Comparison of ENCODE assay signal across 21 cellular contexts in the genomic region with DNA sequence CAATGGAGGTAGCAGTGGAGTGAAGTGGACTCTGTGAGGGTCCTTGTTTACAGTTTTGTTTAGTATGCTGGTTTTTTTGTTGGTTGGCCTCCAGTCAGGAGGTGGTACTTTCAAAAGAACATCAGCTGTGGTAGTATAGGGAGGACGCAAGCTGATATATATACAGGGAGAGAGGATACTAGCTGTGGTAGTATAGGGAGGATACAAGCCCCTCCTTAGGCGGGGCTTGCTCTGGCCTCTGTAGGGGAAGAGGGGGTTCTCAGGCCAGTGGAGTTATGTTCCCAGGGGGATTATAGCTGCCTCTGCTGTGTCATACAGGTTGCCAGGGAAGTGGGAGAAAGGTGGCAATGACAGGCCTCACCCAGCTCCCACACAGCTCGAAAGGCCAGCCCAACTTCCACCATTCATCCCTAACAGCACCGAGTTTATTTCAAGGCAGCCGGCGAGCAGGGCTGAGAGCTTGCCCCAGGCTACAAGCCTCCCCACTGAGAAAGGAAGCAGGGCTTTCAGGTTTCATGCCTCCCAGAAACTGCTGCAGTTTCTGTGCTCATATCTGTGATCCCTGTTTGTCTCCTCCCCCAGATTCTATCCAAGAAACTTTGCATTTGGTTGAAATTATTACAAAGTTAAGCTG. TPM values are rescaled to one million over a fixed set of nuclear protein-coding genes. Genes with fewer than 3 reads are reported as not detected.
DNase-seq lines count a peak whose midpoint lies in the region; ATAC-seq, FAIRE-seq and TF ChIP-seq lines count a peak whose summit lies in the region.
"Had no signal": no experiment of that assay in that cellular context is flagged by ENCODE, and none has a peak within 500 bp of the region (broad histone marks: within the 10 kb centered on the region; RNA-seq: fewer than 3 reads in every experiment).

No MANE protein-coding gene starts in this region.

- H3K4me3 ChIP-seq in H1 (ENCODE audit: extremely low read depth in 1 of 4, insufficient read depth in 2 of 4, low read depth in 3 of 4, low read length in 4 of 4): no peak overlapping the region
- H3K4me3 ChIP-seq in neuronal stem cell (ENCODE audit: low read length in 2 of 2): no peak overlapping the region
- H3K4me3 ChIP-seq: Peyer's patch had no signal

- CTCF ChIA-PET in H1 (lab: Charles Lee; ENCODE audit: partially characterized antibody): interaction anchor here (0.6 to 1.2 kb wide), 3 partner anchors 22 to 882 kb away, joined by 3 read pairs; no protein-coding TSS in a partner anchor
- CTCF ChIA-PET in activated naive CD4-positive, alpha-beta T cell treated with anti-CD3 and anti-CD28 coated beads, Interleukin-2, amount 10 ng/mL, durations not matched to agents 7 days and 5 days (lab: Charles Lee): interaction anchor here (1.1 kb wide), 1 partner anchor 22 kb away, joined by 3 read pairs; no protein-coding TSS in a partner anchor

- POLR2A ChIA-PET in H1 (lab: Charles Lee; ENCODE audit: partially characterized antibody): no interaction called here

- H2AK5ac ChIP-seq in H1 (ENCODE audit: low read depth, low read length) (no peak overlapping the region), neuronal stem cell (ENCODE audit: low read depth, low read length) (no peak overlapping the region)

- no peak for FAIRE-seq in H1 (lab: Jason Lieb, UNC)
- FAIRE-seq: D721Med, GM18507 had no signal

- WGBS in H1 (ENCODE audit: extremely low coverage in 1 of 2, insufficient coverage in 1 of 2, insufficient read length in 1 of 2, insufficient replicate concordance in 2 of 2, low coverage in 1 of 2, low lambda C conversion rate in 2 of 2, missing lambda C conversion rate in 1 of 2), 2 experiments: 72% methylated on average over 6 of the region's 6 CpGs; no CpG with 5 or more reads in 1 of the 2 experiments
- WGBS in neuronal stem cell (ENCODE audit: extremely low coverage in 2 of 2, insufficient read length in 2 of 2, insufficient replicate concordance in 1 of 2), 2 donors: no CpG with 5 or more reads among the region's 6 CpGs

- H3K9ac ChIP-seq in H1 (replicated peaks in 1 of 4; ENCODE audit: extremely low read depth in 1 of 4, low read depth in 3 of 4, low read length in 3 of 4) (no peak overlapping the region), neuronal stem cell (ENCODE audit: low read depth, low read length, poor library complexity) (no peak overlapping the region)
- H3K9ac ChIP-seq: KMS-11 had no signal

- H3K14ac ChIP-seq in H1 (ENCODE audit: insufficient read length) (no peak overlapping the region), neuronal stem cell (ENCODE audit: low read length) (no peak overlapping the region)

- peak; percentile 16 for DNase-seq in H4 (ENCODE audit: low spot score)
- DNase-seq in NCI-H226: peak; percentile 60
- no peak for DNase-seq in H1 (ENCODE audit: low read depth in 1 of 2, low spot score in 2 of 2)
- no peak for DNase-seq in neuronal stem cell (ENCODE audit: low spot score)
- DNase-seq in NCI-H2227 (lab: John Stamatoyannopoulos, UW; ENCODE audit: unreplicated experiment): no peak
- no peak for DNase-seq in activated naive CD4-positive, alpha-beta T cell treated with anti-CD3 and anti-CD28 coated beads, Interleukin-2, amount 10 ng/mL, durations not matched to agents 7 days and 5 days
- no peak for DNase-seq in ACHN
- DNase-seq: BE2C; CD8-positive, alpha-beta T cell; NCI-H1417; NCI-H2029 treated with DMSO at 0.1 percent for 48 hours; NCI-H2227 treated with DMSO at 0.1 percent for 48 hours; Peyer's patch; SHP77 treated with DMSO at 0.1 percent for 48 hours had no signal

- no peak for ATAC-seq in HG03442 (IDR thresholded peaks at IDR 0.05; ENCODE audit: unreplicated experiment)
- ATAC-seq: CD8-positive, alpha-beta T cell had no signal

- H3K27me3 ChIP-seq in H1 (replicated peaks in 1 of 4; ENCODE audit: control insufficient read depth in 3 of 4, extremely low read depth in 1 of 4, insufficient read depth in 3 of 4, low read length in 3 of 4): no peaks in the 10 kb centered on the region
- H3K27me3 ChIP-seq in neuronal stem cell (ENCODE audit: control insufficient read depth in 3 of 3, insufficient read depth in 3 of 3, low read depth in 1 of 3, low read length in 3 of 3): no peaks in the 10 kb centered on the region
- H3K27me3 ChIP-seq: BE2C, Peyer's patch had no signal

- peak overlapping the region; percentile 89 for H2AFZ ChIP-seq in H1 (ENCODE audit: low read length)
- H2AFZ ChIP-seq in neuronal stem cell (ENCODE audit: low read length): peak overlapping the region; percentile 20

- H2BK5ac ChIP-seq in H1 (ENCODE audit: low read depth, low read length) (no peak overlapping the region; the same call in 1 of the 2 replicates), neuronal stem cell (ENCODE audit: low read length) (no peak overlapping the region)

- no peaks in the 10 kb centered on the region for H3K23me2 ChIP-seq in H1 (ENCODE audit: low read depth, low read length)

- H2BK12ac ChIP-seq in H1 (ENCODE audit: low read depth, low read length) (0 out of 2 replicates have a peak overlapping the region, but pooled peaks have one; percentile 17), neuronal stem cell (ENCODE audit: low read length) (no peak overlapping the region)

- H4K5ac ChIP-seq in H1 (ENCODE audit: insufficient read length, low read depth, low read length): no peak overlapping the region

- H3K27me3 Mint-ChIP-seq in activated naive CD4-positive, alpha-beta T cell treated with anti-CD3 and anti-CD28 coated beads, Interleukin-2, amount 10 ng/mL, durations not matched to agents 7 days and 5 days: peaks cover 9% of the 10 kb centered on the region

- no peak overlapping the region for H4K8ac ChIP-seq in H1 (ENCODE audit: extremely low read depth, insufficient read depth, low read length)
- no peak overlapping the region for H4K8ac ChIP-seq in neuronal stem cell (ENCODE audit: low read depth, low read length)

- H3K9me3 ChIP-seq in H1 (ENCODE audit: insufficient read depth in 2 of 2, low read depth in 1 of 2, low read length in 1 of 2) (no peaks in the 10 kb centered on the region), neuronal stem cell (replicated peaks in 1 of 2; ENCODE audit: control insufficient read depth in 2 of 2, insufficient read depth in 1 of 2, low read depth in 1 of 2, low read length in 2 of 2) (no peaks in the 10 kb centered on the region)
- H3K9me3 ChIP-seq: BE2C, Peyer's patch had no signal

- in situ Hi-C loops in ACHN (cut with HindIII; ENCODE audit: low pct_ligation_motif_present, low pct_unique_long_range_greater_than_20kb, low sequenced_read_pairs): no loop called here

- H2BK20ac ChIP-seq in H1 (ENCODE audit: low read length): no peak overlapping the region; the same call in 1 of the 2 replicates

- TF ChIP-seq RAD21 in H1 (IDR thresholded peaks at IDR 0.05 in 1 of 2, conservative IDR thresholded peaks at IDR 0.05 in 1 of 2; ENCODE audit: low read depth in 2 of 2, low read length in 2 of 2): no peak

- H3K4ac ChIP-seq in H1 (replicated peaks; ENCODE audit: insufficient read length, low read depth, low read length) (no peak overlapping the region), neuronal stem cell (ENCODE audit: low read length) (no peak overlapping the region)

- no peak overlapping the region for H3K4me3 Mint-ChIP-seq in activated naive CD4-positive, alpha-beta T cell treated with anti-CD3 and anti-CD28 coated beads, Interleukin-2, amount 10 ng/mL, durations not matched to agents 7 days and 5 days
- H3K4me3 Mint-ChIP-seq: CD8-positive, alpha-beta T cell; T-helper 2 cell treated with Interferon-gamma antibody and Interleukin-4, amounts not matched to agents 5 μg/mL and 100 μg/mL, for 36 hours had no signal

- H3K36me3 Mint-ChIP-seq in activated naive CD4-positive, alpha-beta T cell treated with anti-CD3 and anti-CD28 coated beads, Interleukin-2, amount 10 ng/mL, durations not matched to agents 7 days and 5 days: no peaks in the 10 kb centered on the region
- H3K36me3 Mint-ChIP-seq: CD8-positive, alpha-beta T cell had no signal

- H4K91ac ChIP-seq in H1 (replicated peaks; ENCODE audit: insufficient read length, low read length) (no peak overlapping the region), neuronal stem cell (ENCODE audit: low read depth, low read length, poor library complexity) (no peak overlapping the region)

- H3K27ac Mint-ChIP-seq in activated naive CD4-positive, alpha-beta T cell treated with anti-CD3 and anti-CD28 coated beads, Interleukin-2, amount 10 ng/mL, durations not matched to agents 7 days and 5 days: no peak overlapping the region
- H3K27ac Mint-ChIP-seq: CD8-positive, alpha-beta T cell; T-helper 2 cell treated with Interferon-gamma antibody and Interleukin-4, amounts not matched to agents 5 μg/mL and 100 μg/mL, for 36 hours had no signal

- no peak for TF ChIP-seq POLR2A in H1 (IDR thresholded peaks at IDR 0.05; ENCODE audit: control extremely low read depth in 1 of 2, low read depth in 2 of 2, low read length in 2 of 2)

- no peak overlapping the region for H3K56ac ChIP-seq in H1 (replicated peaks; ENCODE audit: insufficient read length, low read depth, low read length)

- no peaks in the 10 kb centered on the region for H4K20me1 ChIP-seq in H1 (replicated peaks in 1 of 2; ENCODE audit: control insufficient read depth in 1 of 2, insufficient read depth in 2 of 2, low read length in 2 of 2)

- H3K23ac ChIP-seq in H1 (ENCODE audit: insufficient read length) (no peak overlapping the region), neuronal stem cell (ENCODE audit: low read depth, low read length, poor library complexity) (no peak overlapping the region)

- H3K9me3 Mint-ChIP-seq in activated naive CD4-positive, alpha-beta T cell treated with anti-CD3 and anti-CD28 coated beads, Interleukin-2, amount 10 ng/mL, durations not matched to agents 7 days and 5 days: no peaks in the 10 kb centered on the region
- H3K9me3 Mint-ChIP-seq: CD8-positive, alpha-beta T cell; T-helper 2 cell treated with Interferon-gamma antibody and Interleukin-4, amounts not matched to agents 5 μg/mL and 100 μg/mL, for 36 hours had no signal

- no peak for TF ChIP-seq EP300 in H1 (IDR thresholded peaks at IDR 0.05; ENCODE audit: borderline replicate concordance in 1 of 2, low read depth in 2 of 2, low read length in 2 of 2)

- H3K79me1 ChIP-seq in H1 (ENCODE audit: low read depth, low read length) (no peaks in the 10 kb centered on the region), neuronal stem cell (ENCODE audit: low read depth, low read length) (no peaks in the 10 kb centered on the region)

- H3K4me2 ChIP-seq in H1 (ENCODE audit: insufficient read depth in 1 of 2, low read depth in 2 of 2, low read length in 2 of 2) (no peak overlapping the region; a peak in 1 of 4 replicates), neuronal stem cell (ENCODE audit: insufficient read depth, low read length, poor library complexity, severe bottlenecking) (no peak overlapping the region)
- H3K4me2 ChIP-seq: KMS-11 had no signal

- no peak overlapping the region for H2BK120ac ChIP-seq in H1 (replicated peaks; ENCODE audit: low read depth, low read length)
- no peak overlapping the region for H2BK120ac ChIP-seq in neuronal stem cell (ENCODE audit: low read depth, low read length)

- H3K18ac ChIP-seq in H1 (ENCODE audit: extremely low read depth, low read length) (no peak overlapping the region; the same call in 1 of the 2 replicates), neuronal stem cell (ENCODE audit: low read length) (no peak overlapping the region)

- no peak for TF ChIP-seq CTCF in H1 (IDR thresholded peaks at IDR 0.05; ENCODE audit: control extremely low read depth in 1 of 3, insufficient read depth in 1 of 3, low read depth in 1 of 3, low read length in 3 of 3)

- H2BK15ac ChIP-seq in H1 (ENCODE audit: low read length): no peak overlapping the region; the same call in 1 of the 2 replicates
- H2BK15ac ChIP-seq in neuronal stem cell (ENCODE audit: low read length): no peak overlapping the region

- H3K36me3 ChIP-seq in H1 (ENCODE audit: control insufficient read depth in 2 of 4, insufficient read depth in 4 of 4, low read length in 3 of 4) (no peaks in the 10 kb centered on the region), neuronal stem cell (replicated peaks in 1 of 2; ENCODE audit: control insufficient read depth in 2 of 2, insufficient read depth in 2 of 2, low read length in 2 of 2) (no peaks in the 10 kb centered on the region)
- H3K36me3 ChIP-seq: BE2C, Peyer's patch had no signal

- H3K4me1 ChIP-seq in H1 (replicated peaks in 1 of 4; ENCODE audit: control insufficient read depth in 3 of 4, insufficient read depth in 4 of 4, low read length in 3 of 4) (no peaks in the 10 kb centered on the region), neuronal stem cell (ENCODE audit: control insufficient read depth in 2 of 2, insufficient read depth in 1 of 2, low read depth in 1 of 2, low read length in 2 of 2) (no peaks in the 10 kb centered on the region)
- H3K4me1 ChIP-seq: BE2C, Peyer's patch had no signal

- H3K27ac ChIP-seq in H1 (ENCODE audit: low read depth, low read length) (no peak overlapping the region), neuronal stem cell (replicated peaks; ENCODE audit: low read length) (no peak overlapping the region)
- H3K27ac ChIP-seq: HL-60, KMS-11, Peyer's patch had no signal

- no peaks in the 10 kb centered on the region for H3K79me2 ChIP-seq in H1 (ENCODE audit: control insufficient read depth in 1 of 2, insufficient read depth in 2 of 2, low read length in 2 of 2)

- no peaks in the 10 kb centered on the region for H3K4me1 Mint-ChIP-seq in activated naive CD4-positive, alpha-beta T cell treated with anti-CD3 and anti-CD28 coated beads, Interleukin-2, amount 10 ng/mL, durations not matched to agents 7 days and 5 days

RNA-seq across cellular contexts. Expression of a gene that starts 10.4 kb away (rescaled TPM):
- not detected in 2 replicates for total RNA-seq in H4 (2014; rRNA removed; shearing (Covaris generic))
- total RNA-seq in H1 (2021; fragmentation: NEBNext Ultra II Directional; extraction: Animal tissue kit (Norgen Biotek cat#: 25700)): not detected in 2 replicates
- polyA plus RNA-seq in H1 (2011; rRNA removed): 0.14 TPM in 1 of 2 replicates, not detected in the other
- polyA plus RNA-seq in H1 (2011; cell fraction: cytosol; rRNA removed): not detected
- polyA plus RNA-seq in H1 (2011; cell fraction: nucleus; rRNA removed): 0.13 TPM
- polyA plus RNA-seq in H1 (2012, experiment 1 of 2): not detected in 4 replicates
- not detected for polyA plus RNA-seq in H1 (2012, experiment 2 of 2)
- not detected for polyA plus RNA-seq in H1 (2013, experiment 1 of 2)
- not detected for polyA plus RNA-seq in H1 (2013, experiment 2 of 2)
- 1.1 and 1.6 TPM in 2 replicates for polyA minus RNA-seq in H1 (2011; rRNA and poly(A)+ RNA removed)
- not detected for polyA minus RNA-seq in H1 (2011; cell fraction: cytosol; rRNA and poly(A)+ RNA removed)
- 0.70 TPM for polyA minus RNA-seq in H1 (2011; cell fraction: nucleus; rRNA and poly(A)+ RNA removed)
- polyA plus RNA-seq in neuronal stem cell (2013, experiment 1 of 2): not detected
- polyA plus RNA-seq in neuronal stem cell (2013, experiment 2 of 2): not detected
- total RNA-seq: CD8-positive, alpha-beta T cell; Peyer's patch had no signal
- polyA plus RNA-seq: AG04450 had no signal

RNA-seq across cellular contexts. Expression of a gene that starts 22.6 kb away (rescaled TPM):
- total RNA-seq in H4 (2014; rRNA removed; shearing (Covaris generic)): not detected in 2 replicates
- 0.33 and 0.39 TPM in 2 replicates for total RNA-seq in H1 (2021; fragmentation: NEBNext Ultra II Directional; extraction: Animal tissue kit (Norgen Biotek cat#: 25700))
- 3.8 and 4.8 TPM in 2 replicates for polyA plus RNA-seq in H1 (2011; rRNA removed)
- 1.7 TPM for polyA plus RNA-seq in H1 (2011; cell fraction: cytosol; rRNA removed)
- polyA plus RNA-seq in H1 (2011; cell fraction: nucleus; rRNA removed): 1.7 TPM
- polyA plus RNA-seq in H1 (2012, experiment 1 of 2): 0.48 to 1.0 TPM (median 0.60 TPM) in 4 replicates
- not detected for polyA plus RNA-seq in H1 (2012, experiment 2 of 2)
- 0.49 TPM for polyA plus RNA-seq in H1 (2013, experiment 1 of 2)
- 0.22 TPM for polyA plus RNA-seq in H1 (2013, experiment 2 of 2)
- 1.5 and 2.8 TPM in 2 replicates for polyA minus RNA-seq in H1 (2011; rRNA and poly(A)+ RNA removed)
- not detected for polyA minus RNA-seq in H1 (2011; cell fraction: cytosol; rRNA and poly(A)+ RNA removed)
- 0.60 TPM for polyA minus RNA-seq in H1 (2011; cell fraction: nucleus; rRNA and poly(A)+ RNA removed)
- 0.03 TPM for polyA plus RNA-seq in neuronal stem cell (2013, experiment 1 of 2)
- not detected for polyA plus RNA-seq in neuronal stem cell (2013, experiment 2 of 2)
- total RNA-seq: CD8-positive, alpha-beta T cell; Peyer's patch had no signal
- polyA plus RNA-seq: AG04450 had no signal

RNA-seq across cellular contexts. Expression of a gene that starts 26.2 kb away (rescaled TPM):
- not detected in 2 replicates for total RNA-seq in H4 (2014; rRNA removed; shearing (Covaris generic))
- total RNA-seq in H1 (2021; fragmentation: NEBNext Ultra II Directional; extraction: Animal tissue kit (Norgen Biotek cat#: 25700)): not detected in 2 replicates
- not detected in 2 replicates for polyA plus RNA-seq in H1 (2011; rRNA removed)
- polyA plus RNA-seq in H1 (2011; cell fraction: cytosol; rRNA removed): not detected
- 0.10 TPM for polyA plus RNA-seq in H1 (2011; cell fraction: nucleus; rRNA removed)
- polyA plus RNA-seq in H1 (2012, experiment 1 of 2): not detected in 4 replicates
- not detected for polyA plus RNA-seq in H1 (2012, experiment 2 of 2)
- not detected for polyA plus RNA-seq in H1 (2013, experiment 1 of 2)
- polyA plus RNA-seq in H1 (2013, experiment 2 of 2): not detected
- polyA minus RNA-seq in H1 (2011; rRNA and poly(A)+ RNA removed): 0.69 and 1.6 TPM in 2 replicates
- not detected for polyA minus RNA-seq in H1 (2011; cell fraction: cytosol; rRNA and poly(A)+ RNA removed)
- polyA minus RNA-seq in H1 (2011; cell fraction: nucleus; rRNA and poly(A)+ RNA removed): 1.9 TPM
- polyA plus RNA-seq in neuronal stem cell (2013, experiment 1 of 2): not detected
- not detected for polyA plus RNA-seq in neuronal stem cell (2013, experiment 2 of 2)
- total RNA-seq: CD8-positive, alpha-beta T cell; Peyer's patch had no signal
- polyA plus RNA-seq: AG04450 had no signal

RNA-seq across cellular contexts. Expression of a gene that starts 40.2 kb away (rescaled TPM):
- total RNA-seq in H4 (2014; rRNA removed; shearing (Covaris generic)): not detected in 2 replicates
- not detected in 2 replicates for total RNA-seq in H1 (2021; fragmentation: NEBNext Ultra II Directional; extraction: Animal tissue kit (Norgen Biotek cat#: 25700))
- 0.09 TPM in 1 of 2 replicates, not detected in the other for polyA plus RNA-seq in H1 (2011; rRNA removed)
- 0.08 TPM for polyA plus RNA-seq in H1 (2011; cell fraction: cytosol; rRNA removed)
- 0.13 TPM for polyA plus RNA-seq in H1 (2011; cell fraction: nucleus; rRNA removed)
- not detected in 4 replicates for polyA plus RNA-seq in H1 (2012, experiment 1 of 2)
- polyA plus RNA-seq in H1 (2012, experiment 2 of 2): not detected
- not detected for polyA plus RNA-seq in H1 (2013, experiment 1 of 2)
- polyA plus RNA-seq in H1 (2013, experiment 2 of 2): not detected
- polyA minus RNA-seq in H1 (2011; rRNA and poly(A)+ RNA removed): 0.54 and 0.76 TPM in 2 replicates
- polyA minus RNA-seq in H1 (2011; cell fraction: cytosol; rRNA and poly(A)+ RNA removed): not detected
- polyA minus RNA-seq in H1 (2011; cell fraction: nucleus; rRNA and poly(A)+ RNA removed): 1.2 TPM
- not detected for polyA plus RNA-seq in neuronal stem cell (2013, experiment 1 of 2)
- polyA plus RNA-seq in neuronal stem cell (2013, experiment 2 of 2): not detected
- total RNA-seq: CD8-positive, alpha-beta T cell; Peyer's patch had no signal
- polyA plus RNA-seq: AG04450 had no signal

RNA-seq across cellular contexts. Expression of a gene that starts 48.2 kb away (rescaled TPM):
- total RNA-seq in H4 (2014; rRNA removed; shearing (Covaris generic)): not detected in 2 replicates
- total RNA-seq in H1 (2021; fragmentation: NEBNext Ultra II Directional; extraction: Animal tissue kit (Norgen Biotek cat#: 25700)): not detected in 2 replicates
- 0.06 and 0.12 TPM in 2 replicates for polyA plus RNA-seq in H1 (2011; rRNA removed)
- polyA plus RNA-seq in H1 (2011; cell fraction: cytosol; rRNA removed): not detected
- not detected for polyA plus RNA-seq in H1 (2011; cell fraction: nucleus; rRNA removed)
- not detected in 4 replicates for polyA plus RNA-seq in H1 (2012, experiment 1 of 2)
- not detected for polyA plus RNA-seq in H1 (2012, experiment 2 of 2)
- not detected for polyA plus RNA-seq in H1 (2013, experiment 1 of 2)
- not detected for polyA plus RNA-seq in H1 (2013, experiment 2 of 2)
- 0.22 and 1.9 TPM in 2 replicates for polyA minus RNA-seq in H1 (2011; rRNA and poly(A)+ RNA removed)
- not detected for polyA minus RNA-seq in H1 (2011; cell fraction: cytosol; rRNA and poly(A)+ RNA removed)
- 1.2 TPM for polyA minus RNA-seq in H1 (2011; cell fraction: nucleus; rRNA and poly(A)+ RNA removed)
- polyA plus RNA-seq in neuronal stem cell (2013, experiment 1 of 2): not detected
- polyA plus RNA-seq in neuronal stem cell (2013, experiment 2 of 2): not detected
- total RNA-seq: CD8-positive, alpha-beta T cell; Peyer's patch had no signal
- polyA plus RNA-seq: AG04450 had no signal

Comparison
In these comparisons a context has a peak if more than half of its experiments do, and no peak if none do; other contexts are left out.
1. DNase-seq: peak in H4 (single experiment) and NCI-H226 (single experiment); none in H1 (0 of 2), neuronal stem cell (single experiment), NCI-H2227 (single experiment), activated naive CD4-positive, alpha-beta T cell treated with anti-CD3 and anti-CD28 coated beads, Interleukin-2, amount 10 ng/mL, durations not matched to agents 7 days and 5 days (single experiment) and ACHN (single experiment).